In the genomic region with DNA sequence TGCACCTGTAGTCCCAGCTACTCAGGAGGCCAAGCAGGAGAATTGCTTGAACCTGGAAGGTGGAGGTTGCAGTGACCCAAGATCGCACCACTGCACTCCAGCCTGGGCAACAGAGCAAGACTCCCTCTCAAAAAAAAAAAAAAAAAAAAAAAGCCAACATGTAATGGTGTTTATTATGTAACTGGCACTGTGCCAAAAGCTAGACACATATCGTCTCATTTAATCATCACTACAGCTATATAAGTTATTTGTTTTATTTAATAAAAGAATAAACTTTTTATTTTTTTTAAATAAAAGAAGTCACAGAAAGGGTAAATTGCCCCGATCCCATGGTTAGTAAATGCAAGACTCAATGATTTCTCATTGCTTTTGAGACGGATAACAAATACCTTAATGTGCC, we compare ENCODE assay signal across 24 cellular contexts.
"Had no signal": no experiment of that assay in that cellular context is flagged by ENCODE, and none has a peak within 500 bp of the region (broad histone marks: within the 10 kb centered on the region; RNA-seq: fewer than 3 reads in every experiment).

No MANE protein-coding gene starts in this region.

- H3K4me3 ChIP-seq: MG63 had no signal

- H3K4me2 ChIP-seq: SK-N-SH had no signal

- H3K27ac ChIP-seq: RWPE1 had no signal

- H3K36me3 ChIP-seq: MG63 had no signal

- DNase-seq: Karpas-422; KG1; MG63; NCI-H1092; NCI-H1105 treated with DMSO at 0.1 percent for 48 hours; NCI-H1417 treated with DMSO at 0.1 percent for 48 hours; NCI-H146; NCI-H1694 treated with DMSO at 0.1 percent for 48 hours; NCI-H1930; NCI-H2107; NCI-H2171 treated with DMSO at 0.1 percent for 48 hours; NCI-H345; NCI-H446 treated with DMSO at 0.1 percent for 48 hours; NCI-H510A treated with DMSO at 0.1 percent for 48 hours; NCI-H526; NCI-H748 treated with DMSO at 0.1 percent for 48 hours; NK-92 treated with Interleukin-12 subunit alpha and Interleukin-12 subunit beta, amount 100 ng/mL, for 24 hours; PC-3; SHP77; SK-N-SH; SW 1271; T-cell had no signal

- H3K9me3 ChIP-seq: MG63, SK-N-SH had no signal

- H3K9ac ChIP-seq: SK-N-SH had no signal

- ATAC-seq: Panc1, PC-3, T-cell had no signal

- H3K27me3 ChIP-seq: MG63 had no signal
